ENCODE assay signal across 17 cellular contexts in genomic region chr17:34241062-34241461, GRCh38. TPM values are rescaled to one million over a fixed set of nuclear protein-coding genes. Genes with fewer than 3 reads are reported as not detected.
DNase-seq lines count a peak whose midpoint lies in the region; ATAC-seq, FAIRE-seq and TF ChIP-seq lines count a peak whose summit lies in the region.
"Had no signal": no experiment of that assay in that cellular context is flagged by ENCODE, and none has a peak within 500 bp of the region (broad histone marks: within the 10 kb centered on the region; RNA-seq: fewer than 3 reads in every experiment).

No MANE protein-coding gene starts in this region.

- intact Hi-C loops in endothelial cell of umbilical vein (cut with micrococcal nuclease), result loop anchor here (1.0 kb wide), 2 partner anchors 14 to 41 kb away; partner anchors contain the start of gene CCL2
- intact Hi-C loops in tibial artery (cut with DNase I; ENCODE audit: low total_unique reads), result no loop called here
- intact Hi-C loops in CD4-positive, alpha-beta T cell (cut with DNase I, micrococcal nuclease), result no loop called here

- H3K4me3 ChIP-seq in MG63 (no peak overlapping the region), endothelial cell of umbilical vein (replicated peaks in 1 of 3; ENCODE audit: insufficient read depth in 1 of 3, low read depth in 1 of 3, low read length in 3 of 3) (no peak overlapping the region), tibial artery (no peak overlapping the region), BE2C (ENCODE audit: low read depth, low read length) (no peak overlapping the region)

- peak; percentile 83 for FAIRE-seq in endothelial cell of umbilical vein (lab: Jason Lieb, UNC)
- no peak for FAIRE-seq in HTR-8/SVneo (lab: Jason Lieb, UNC)
- FAIRE-seq: colon, frontal cortex, TTC549 had no signal

- no peak for ATAC-seq in CD4-positive, alpha-beta T cell (ENCODE audit: poor library complexity)
- ATAC-seq in stimulated activated memory B cell treated with anti-CD40 and anti-IgM and Interleukin-4, amounts not matched to agents 10 μg/mL and 1 μg/mL and 100 μg/mL, for 72 hours, result no peak

- H3K9me3 Mint-ChIP-seq in CD4-positive, alpha-beta T cell, result no peaks in the 10 kb centered on the region
- H3K9me3 Mint-ChIP-seq in stimulated activated memory B cell treated with anti-CD40 and anti-IgM and Interleukin-4, amounts not matched to agents 10 μg/mL and 1 μg/mL and 100 μg/mL, for 72 hours, result no peaks in the 10 kb centered on the region

- H3K9ac ChIP-seq in endothelial cell of umbilical vein (replicated peaks; ENCODE audit: extremely low read depth, insufficient read depth, low read length), result peak overlapping the region; percentile 34

- no peak overlapping the region for H3K27ac Mint-ChIP-seq in CD4-positive, alpha-beta T cell
- no peak overlapping the region for H3K27ac Mint-ChIP-seq in stimulated activated memory B cell treated with anti-CD40 and anti-IgM and Interleukin-4, amounts not matched to agents 10 μg/mL and 1 μg/mL and 100 μg/mL, for 72 hours
- H3K27ac Mint-ChIP-seq: activated naive CD8-positive, alpha-beta T cell; progenitor cell of endocrine pancreas had no signal

- dilution Hi-C loops in endothelial cell of umbilical vein (cut with MboI; ENCODE audit: extremely low pct_ligation_motif_present, low sequenced_read_pairs), result no loop called here

- no peaks in the 10 kb centered on the region for H3K4me1 Mint-ChIP-seq in CD4-positive, alpha-beta T cell (ENCODE audit: low read depth)
- H3K4me1 Mint-ChIP-seq in stimulated activated memory B cell treated with anti-CD40 and anti-IgM and Interleukin-4, amounts not matched to agents 10 μg/mL and 1 μg/mL and 100 μg/mL, for 72 hours, result peaks cover 16% of the 10 kb centered on the region

- no peaks in the 10 kb centered on the region for H3K27me3 ChIP-seq in MG63
- no peaks in the 10 kb centered on the region for H3K27me3 ChIP-seq in endothelial cell of umbilical vein (ENCODE audit: control insufficient read depth in 2 of 2, insufficient read depth in 2 of 2, low read length in 2 of 2)
- H3K27me3 ChIP-seq in tibial artery, result no peaks in the 10 kb centered on the region
- peaks cover 4% of the 10 kb centered on the region for H3K27me3 ChIP-seq in CD4-positive, alpha-beta T cell (ENCODE audit: control insufficient read depth, insufficient read depth, low read length)
- H3K27me3 ChIP-seq in BE2C, result peaks cover 17% of the 10 kb centered on the region

- H3K4me2 ChIP-seq in endothelial cell of umbilical vein (ENCODE audit: insufficient read depth, low read length), result peak overlapping the region; percentile 45

- DNase-seq in MG63, result peak; percentile 74
- DNase-seq in endothelial cell of umbilical vein (ENCODE audit: low read depth, low spot score), result peak; percentile 79
- DNase-seq in lung microvascular endothelial cell (ENCODE audit: low read depth in 2 of 2), result peak; percentile 62 to 79
- peak; percentile 68 to 76 for DNase-seq in tibial artery
- DNase-seq in HTR-8/SVneo (ENCODE audit: insufficient read length, low spot score), result no peak
- DNase-seq in CD4-positive, alpha-beta T cell, result no peak
- no peak for DNase-seq in BE2C
- DNase-seq: Calu3; mammary epithelial cell; RPMI8226; stimulated activated CD4-positive, alpha-beta T cell treated with anti-CD3 and anti-CD28 coated beads, Interleukin-4, amount 100 ng/mL, for 4 hours had no signal

- H3K36me3 ChIP-seq in MG63 (no peaks in the 10 kb centered on the region), endothelial cell of umbilical vein (ENCODE audit: control insufficient read depth in 2 of 2, extremely low read depth in 1 of 2, insufficient read depth in 2 of 2, low read length in 2 of 2) (no peaks in the 10 kb centered on the region), tibial artery (no peaks in the 10 kb centered on the region), BE2C (no peaks in the 10 kb centered on the region)

- H3K79me2 ChIP-seq in endothelial cell of umbilical vein (ENCODE audit: control insufficient read depth, insufficient read depth, low read length), result no peaks in the 10 kb centered on the region

- H3K27me3 Mint-ChIP-seq in CD4-positive, alpha-beta T cell, result peaks cover 20% of the 10 kb centered on the region
- H3K27me3 Mint-ChIP-seq in stimulated activated memory B cell treated with anti-CD40 and anti-IgM and Interleukin-4, amounts not matched to agents 10 μg/mL and 1 μg/mL and 100 μg/mL, for 72 hours, result no peaks in the 10 kb centered on the region

- no peak for TF ChIP-seq CTCF in endothelial cell of umbilical vein (IDR thresholded peaks at IDR 0.05; ENCODE audit: extremely low read depth in 1 of 2, insufficient read depth in 1 of 2, low read depth in 1 of 2, low read length in 2 of 2)
- no peak for TF ChIP-seq CTCF in tibial artery (IDR thresholded peaks at IDR 0.05)
- no peak for TF ChIP-seq CTCF in CD4-positive, alpha-beta T cell (IDR thresholded peaks at IDR 0.05)
- no peak for TF ChIP-seq CTCF in BE2C (IDR thresholded peaks at IDR 0.05; ENCODE audit: low read depth, low read length)

- no peaks in the 10 kb centered on the region for H3K9me3 ChIP-seq in MG63
- H3K9me3 ChIP-seq in endothelial cell of umbilical vein (replicated peaks; ENCODE audit: control insufficient read depth, insufficient read depth, low read length), result no peaks in the 10 kb centered on the region
- no peaks in the 10 kb centered on the region for H3K9me3 ChIP-seq in tibial artery
- H3K9me3 ChIP-seq in CD4-positive, alpha-beta T cell (ENCODE audit: control insufficient read depth, low read length), result no peaks in the 10 kb centered on the region
- no peaks in the 10 kb centered on the region for H3K9me3 ChIP-seq in BE2C

- no peaks in the 10 kb centered on the region for H3K36me3 Mint-ChIP-seq in CD4-positive, alpha-beta T cell (ENCODE audit: low read depth)
- H3K36me3 Mint-ChIP-seq in stimulated activated memory B cell treated with anti-CD40 and anti-IgM and Interleukin-4, amounts not matched to agents 10 μg/mL and 1 μg/mL and 100 μg/mL, for 72 hours, result no peaks in the 10 kb centered on the region
- H3K36me3 Mint-ChIP-seq: activated naive CD8-positive, alpha-beta T cell had no signal

- H2AFZ ChIP-seq in endothelial cell of umbilical vein (ENCODE audit: low read depth, low read length), result no peak overlapping the region

- no peaks in the 10 kb centered on the region for H4K20me1 ChIP-seq in endothelial cell of umbilical vein (replicated peaks; ENCODE audit: control insufficient read depth, extremely low read depth, insufficient read depth, low read length)

- H3K4me3 Mint-ChIP-seq in CD4-positive, alpha-beta T cell, result no peak overlapping the region
- no peak overlapping the region for H3K4me3 Mint-ChIP-seq in stimulated activated memory B cell treated with anti-CD40 and anti-IgM and Interleukin-4, amounts not matched to agents 10 μg/mL and 1 μg/mL and 100 μg/mL, for 72 hours
- H3K4me3 Mint-ChIP-seq: activated naive CD8-positive, alpha-beta T cell had no signal

- peak overlapping the region; percentile 97 for H3K27ac ChIP-seq in endothelial cell of umbilical vein (ENCODE audit: insufficient read depth, low read depth, low read length)
- H3K27ac ChIP-seq in tibial artery, result no peak overlapping the region
- H3K27ac ChIP-seq in CD4-positive, alpha-beta T cell (ENCODE audit: low read depth, low read length), result no peak overlapping the region

- POLR2A ChIA-PET in endothelial cell of umbilical vein (lab: Charles Lee), result interaction anchor here (0.6 to 1.3 kb wide), 2 partner anchors 13 to 18 kb away, joined by 3 to 6 read pairs; partner anchors contain the start of gene CCL2
- POLR2A ChIA-PET in CD4-positive, alpha-beta T cell (lab: Charles Lee), result no interaction called here

- no TSS peak for BruUV-seq in endothelial cell of umbilical vein (replicated peaks; lab: Mats Ljungman, UMichigan)

- TF ChIP-seq POLR2A in endothelial cell of umbilical vein (IDR thresholded peaks at IDR 0.05; ENCODE audit: low read depth, low read length), result no peak

- peaks cover 74% of the 10 kb centered on the region for H3K4me1 ChIP-seq in endothelial cell of umbilical vein (ENCODE audit: control insufficient read depth, extremely low read depth, insufficient read depth, low read length)
- H3K4me1 ChIP-seq in tibial artery, result peaks cover 0 to 28% (median 11%) of the 10 kb centered on the region in 4 donors
- no peaks in the 10 kb centered on the region for H3K4me1 ChIP-seq in BE2C

- H3K9me1 ChIP-seq in endothelial cell of umbilical vein (replicated peaks; ENCODE audit: control insufficient read depth, extremely low read depth, insufficient read depth, low read length), result no peaks in the 10 kb centered on the region

- CTCF ChIA-PET in endothelial cell of umbilical vein (lab: Charles Lee), result interaction anchor here (1.0 to 2.7 kb wide), 5 partner anchors 9 to 121 kb away, joined by 3 to 20 read pairs (median 4); no protein-coding TSS in a partner anchor
- CTCF ChIA-PET in CD4-positive, alpha-beta T cell (lab: Charles Lee), result no interaction called here

RNA-seq across cellular contexts. Expression of gene CCL2, which starts 14.0 kb away (rescaled TPM):
- 12.3 and 33.0 TPM in 2 replicates for total RNA-seq in MG63 (2014; rRNA removed; shearing (Covaris generic); ENCODE audit: low replicate concordance)
- total RNA-seq in endothelial cell of umbilical vein, result 160 and 238 TPM in 2 replicates
- polyA plus RNA-seq in endothelial cell of umbilical vein, result 599 and 714 TPM in 2 replicates
- polyA plus RNA-seq in endothelial cell of umbilical vein (2011; cell fraction: cytosol; rRNA removed), result 413 and 493 TPM in 2 replicates
- 397 and 484 TPM in 2 replicates for polyA plus RNA-seq in endothelial cell of umbilical vein (2011; cell fraction: nucleus; rRNA removed)
- polyA plus RNA-seq in endothelial cell of umbilical vein (2012), result 183 and 266 TPM in 2 replicates
- polyA minus RNA-seq in endothelial cell of umbilical vein, result 466 and 572 TPM in 2 replicates
- polyA minus RNA-seq in endothelial cell of umbilical vein (2011; cell fraction: cytosol; rRNA and poly(A)+ RNA removed), result not detected
- 227 and 262 TPM in 2 replicates for polyA minus RNA-seq in endothelial cell of umbilical vein (2011; cell fraction: nucleus; rRNA and poly(A)+ RNA removed)
- 75.8 and 137 TPM in 2 replicates for total RNA-seq in lung microvascular endothelial cell
- not detected for total RNA-seq in CD4-positive, alpha-beta T cell
- polyA plus RNA-seq in BE2C (2012; ENCODE audit: insufficient read depth, insufficient read length, low read depth), result 0.80 TPM
- total RNA-seq: progenitor cell of endocrine pancreas had no signal
- polyA plus RNA-seq: mammary epithelial cell had no signal

RNA-seq across cellular contexts. Expression of gene CCL7, which starts 29.0 kb away (rescaled TPM):
- total RNA-seq in MG63 (2014; rRNA removed; shearing (Covaris generic); ENCODE audit: low replicate concordance), result not detected in 2 replicates
- total RNA-seq in endothelial cell of umbilical vein (not detected in 2 replicates), lung microvascular endothelial cell (not detected in 2 replicates)
- 0.25 and 0.76 TPM in 2 replicates for polyA plus RNA-seq in endothelial cell of umbilical vein
- 0.86 and 0.88 TPM in 2 replicates for polyA plus RNA-seq in endothelial cell of umbilical vein (2011; cell fraction: cytosol; rRNA removed)
- polyA plus RNA-seq in endothelial cell of umbilical vein (2011; cell fraction: nucleus; rRNA removed), result not detected in 2 replicates
- polyA plus RNA-seq in endothelial cell of umbilical vein (2012), result 0.86 and 1.3 TPM in 2 replicates
- polyA minus RNA-seq in endothelial cell of umbilical vein, result 0.59 TPM in 1 of 2 replicates, not detected in the other
- polyA minus RNA-seq in endothelial cell of umbilical vein (2011; cell fraction: cytosol; rRNA and poly(A)+ RNA removed), result not detected
- polyA minus RNA-seq in endothelial cell of umbilical vein (2011; cell fraction: nucleus; rRNA and poly(A)+ RNA removed), result not detected in 2 replicates
- total RNA-seq in CD4-positive, alpha-beta T cell, result not detected
- not detected for polyA plus RNA-seq in BE2C (2012; ENCODE audit: insufficient read depth, insufficient read length, low read depth)
- total RNA-seq: Calu3, frontal cortex, mammary epithelial cell, progenitor cell of endocrine pancreas had no signal
- polyA plus RNA-seq: mammary epithelial cell had no signal

RNA-seq across cellular contexts. Expression of gene CCL11, which starts 44.5 kb away (rescaled TPM):
- not detected in 2 replicates for total RNA-seq in MG63 (2014; rRNA removed; shearing (Covaris generic); ENCODE audit: low replicate concordance)
- total RNA-seq in endothelial cell of umbilical vein (not detected in 2 replicates), lung microvascular endothelial cell (not detected in 2 replicates)
- not detected in 2 replicates for polyA plus RNA-seq in endothelial cell of umbilical vein
- not detected in 2 replicates for polyA plus RNA-seq in endothelial cell of umbilical vein (2011; cell fraction: cytosol; rRNA removed)
- polyA plus RNA-seq in endothelial cell of umbilical vein (2011; cell fraction: nucleus; rRNA removed), result not detected in 2 replicates
- polyA plus RNA-seq in endothelial cell of umbilical vein (2012), result not detected in 2 replicates
- polyA minus RNA-seq in endothelial cell of umbilical vein, result not detected in 2 replicates
- not detected for polyA minus RNA-seq in endothelial cell of umbilical vein (2011; cell fraction: cytosol; rRNA and poly(A)+ RNA removed)
- polyA minus RNA-seq in endothelial cell of umbilical vein (2011; cell fraction: nucleus; rRNA and poly(A)+ RNA removed), result not detected in 2 replicates
- not detected for total RNA-seq in CD4-positive, alpha-beta T cell
- polyA plus RNA-seq in BE2C (2012; ENCODE audit: insufficient read depth, insufficient read length, low read depth), result not detected
- total RNA-seq: Calu3, frontal cortex, mammary epithelial cell, progenitor cell of endocrine pancreas had no signal
- polyA plus RNA-seq: mammary epithelial cell had no signal

Comparison
In these comparisons a context has a peak if more than half of its experiments do, and no peak if none do; other contexts are left out.
1. DNase-seq: peak in MG63 (single experiment), endothelial cell of umbilical vein (single experiment), lung microvascular endothelial cell (2 of 2) and tibial artery (2 of 2); none in HTR-8/SVneo (single experiment), CD4-positive, alpha-beta T cell (0 of 10) and BE2C (single experiment).
2. RNA of gene CCL2, which starts 14.0 kb away (total RNA-seq): 160 to 238 TPM in endothelial cell of umbilical vein, 75.8 to 137 TPM in lung microvascular endothelial cell and 12.3 to 33.0 TPM in MG63; not detected in CD4-positive, alpha-beta T cell; every median in the first group is over 10 times any median in the second.